ENCODE assay signal across 9 cellular contexts in the genomic region with DNA sequence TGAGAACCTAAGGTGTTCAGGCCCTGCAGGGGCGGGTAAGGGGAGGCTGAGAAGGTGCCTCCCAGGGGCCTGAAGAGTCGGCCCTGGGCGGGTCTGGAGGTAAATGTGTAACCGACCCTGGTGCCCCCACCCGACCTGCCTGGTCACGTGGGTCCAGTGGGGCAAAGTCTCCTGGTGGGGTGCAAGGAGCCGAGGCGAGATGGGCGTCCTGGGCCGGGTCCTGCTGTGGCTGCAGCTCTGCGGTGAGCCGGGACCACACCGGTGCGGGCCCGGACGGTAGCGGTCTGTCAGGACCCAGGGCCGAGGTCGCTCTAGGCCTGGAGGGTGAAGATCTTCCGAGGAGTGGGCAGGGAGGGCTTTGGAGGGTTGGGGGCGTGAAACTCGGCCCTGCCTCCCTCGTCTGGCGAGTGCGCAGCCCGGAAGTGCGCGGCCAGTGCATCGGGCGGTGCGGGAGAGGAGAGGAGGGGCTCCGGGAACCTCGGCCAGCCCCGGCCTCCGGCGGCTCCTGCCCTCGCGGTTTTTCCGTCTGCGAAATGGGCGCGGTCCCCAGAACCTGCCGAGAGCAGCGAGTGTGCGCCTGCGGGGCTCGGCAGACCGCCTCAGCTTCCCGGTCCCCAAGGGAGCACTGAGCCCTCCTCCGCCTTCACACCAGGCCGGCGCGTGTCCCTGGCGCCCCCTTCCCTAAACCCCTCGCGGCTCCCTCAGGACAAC. TPM values are rescaled to one million over a fixed set of nuclear protein-coding genes. Genes with fewer than 3 reads are reported as not detected.
DNase-seq lines count a peak whose midpoint lies in the region; ATAC-seq and TF ChIP-seq lines count a peak whose summit lies in the region.
"Had no signal": no experiment of that assay in that cellular context is flagged by ENCODE, and none has a peak within 500 bp of the region (broad histone marks: within the 10 kb centered on the region; RNA-seq: fewer than 3 reads in every experiment).

A gene (plus strand): TSS at position 174 of the 711 bp plus-strand sequence. CDS start 26 bp downstream, at position 200.

- no peaks in the 10 kb centered on the region for H4K20me1 ChIP-seq in OCI-LY1 (ENCODE audit: insufficient read depth, low read length)

- H3K9me3 ChIP-seq in OCI-LY1 (ENCODE audit: low read length) = no peaks in the 10 kb centered on the region
- H3K9me3 ChIP-seq in esophagus muscularis mucosa = no peaks in the 10 kb centered on the region
- peaks cover 14% of the 10 kb centered on the region for H3K9me3 ChIP-seq in trophoblast cell (ENCODE audit: insufficient read depth, low read depth, low read length)

- H3K4ac ChIP-seq in trophoblast cell (ENCODE audit: low read depth, low read length) = no peak within 1 kb of the TSS

- H3K27ac ChIP-seq in OCI-LY1 (ENCODE audit: low read depth, low read length, poor library complexity, severe bottlenecking) (no peak within 1 kb of the TSS), esophagus muscularis mucosa (replicated peaks in 1 of 4) (no peak within 1 kb of the TSS), trophoblast cell (ENCODE audit: low read depth, low read length) (no peak within 1 kb of the TSS)

- H3K9me2 ChIP-seq in OCI-LY1 (ENCODE audit: low read depth, low read length) = no peaks in the 10 kb centered on the region

- H3K4me1 ChIP-seq in OCI-LY1 (ENCODE audit: insufficient read depth, low read length, severe bottlenecking) (peaks cover 19% of the 10 kb centered on the region), esophagus muscularis mucosa (peaks cover 12 to 18% (median 17%) of the 10 kb centered on the region in 4 donors), trophoblast cell (ENCODE audit: control insufficient read depth in 1 of 2, insufficient read depth in 2 of 2, low read length in 2 of 2) (peaks cover 2 to 3% of the 10 kb centered on the region in 2 experiments)

- TF ChIP-seq CTCF in OCI-LY1 (IDR thresholded peaks at IDR 0.05; ENCODE audit: low read length) (no peak), esophagus muscularis mucosa (IDR thresholded peaks at IDR 0.05) (no peak)

- H3K27me3 ChIP-seq in OCI-LY1 (ENCODE audit: insufficient read depth, low read length) (no peaks in the 10 kb centered on the region), esophagus muscularis mucosa (peaks cover 0 to 55% (median 22%) of the 10 kb centered on the region in 4 donors), trophoblast cell (ENCODE audit: insufficient read depth, low read length) (peaks cover 4% of the 10 kb centered on the region)

- H3K9ac ChIP-seq in OCI-LY1 (ENCODE audit: low read length) = peak within 1 kb of the TSS; percentile 33; the same call in 1 of the 2 replicates
- H3K9ac ChIP-seq in trophoblast cell (ENCODE audit: low read length) = no peak within 1 kb of the TSS

- H3K36me3 ChIP-seq in OCI-LY1 (ENCODE audit: insufficient read depth, low read length) (no peaks in the 10 kb centered on the region; the same call in 1 of the 2 replicates), esophagus muscularis mucosa (no peaks in the 10 kb centered on the region), trophoblast cell (ENCODE audit: control insufficient read depth in 1 of 2, insufficient read depth in 2 of 2, low read length in 2 of 2) (no peaks in the 10 kb centered on the region)

- no peak within 1 kb of the TSS for H3K23ac ChIP-seq in trophoblast cell (ENCODE audit: low read length)

- H3F3A ChIP-seq in OCI-LY1 (ENCODE audit: insufficient read depth, low read length) = no peaks in the 10 kb centered on the region

- H4K12ac ChIP-seq in trophoblast cell (ENCODE audit: low read depth, low read length) = no peak within 1 kb of the TSS

- no peaks in the 10 kb centered on the region for H3K79me1 ChIP-seq in trophoblast cell (ENCODE audit: low read length)

- ATAC-seq in GM21825 (IDR thresholded peaks at IDR 0.05; ENCODE audit: unreplicated experiment) = no peak
- ATAC-seq in GM18517 (IDR thresholded peaks at IDR 0.05; ENCODE audit: unreplicated experiment) = no peak

- H3K4me3 ChIP-seq in OCI-LY1 (ENCODE audit: low read depth, low read length, poor library complexity, severe bottlenecking) (peak within 1 kb of the TSS; percentile 50), esophagus muscularis mucosa (peak within 1 kb of the TSS; percentile 27 to 44 (median 32)), trophoblast cell (ENCODE audit: low read depth, low read length) (no peak within 1 kb of the TSS)

- H2AK5ac ChIP-seq in trophoblast cell (ENCODE audit: low read length) = no peak within 1 kb of the TSS

- TF ChIP-seq EP300 in esophagus muscularis mucosa (IDR thresholded peaks at IDR 0.05) = no peak

- H4K8ac ChIP-seq in trophoblast cell (ENCODE audit: low read depth, low read length) = no peak within 1 kb of the TSS

- DNase-seq in Daoy (ENCODE audit: low read depth) = peak; percentile 44
- DNase-seq in esophagus muscularis mucosa (ENCODE audit: extremely low spot score) = no peak
- DNase-seq in trophoblast cell = peak; percentile 42 to 63
- no peak for DNase-seq in RKO (ENCODE audit: low spot score)
- no peak for DNase-seq in DMS114 treated with DMSO at 0.1 percent for 48 hours (lab: John Stamatoyannopoulos, UW; ENCODE audit: unreplicated experiment)
- DNase-seq: erythroblast had no signal

- peak within 1 kb of the TSS; percentile 50 for H3K4me2 ChIP-seq in OCI-LY1 (ENCODE audit: low read length)
- no peak within 1 kb of the TSS for H3K4me2 ChIP-seq in trophoblast cell (ENCODE audit: low read length)

- H3K79me2 ChIP-seq in OCI-LY1 (ENCODE audit: insufficient read depth, low read length) (no peaks in the 10 kb centered on the region), trophoblast cell (ENCODE audit: control insufficient read depth, insufficient read depth, low read length, poor library complexity) (no peaks in the 10 kb centered on the region)

- H4K91ac ChIP-seq in trophoblast cell (ENCODE audit: low read depth, low read length) = no peak within 1 kb of the TSS

- no peak for TF ChIP-seq POLR2A in esophagus muscularis mucosa (IDR thresholded peaks at IDR 0.05; ENCODE audit: low read depth)

- no peak within 1 kb of the TSS for H2BK5ac ChIP-seq in trophoblast cell (ENCODE audit: low read depth, low read length, poor library complexity)

- intact Hi-C loops in esophagus muscularis mucosa (cut with DNase I) = no loop called here

- H2AFZ ChIP-seq in OCI-LY1 (ENCODE audit: low read length) (no peak within 1 kb of the TSS), trophoblast cell (ENCODE audit: insufficient read depth, low read length, poor library complexity) (no peak within 1 kb of the TSS)

- no peak within 1 kb of the TSS for H3K14ac ChIP-seq in trophoblast cell (ENCODE audit: low read length)

- H2BK120ac ChIP-seq in trophoblast cell (ENCODE audit: insufficient read depth, low read length, poor library complexity) = no peak within 1 kb of the TSS

- no peak within 1 kb of the TSS for H2BK12ac ChIP-seq in trophoblast cell (ENCODE audit: low read length)

- 6% methylated on average over 35 of the region's 56 CpGs for WGBS in esophagus muscularis mucosa
- no CpG with 5 or more reads among the region's 56 CpGs for WGBS in trophoblast cell (ENCODE audit: extremely low coverage, insufficient coverage, insufficient read length)

- no peak within 1 kb of the TSS for H3K18ac ChIP-seq in trophoblast cell (ENCODE audit: low read length)

RNA-seq across cellular contexts. Expression of the gene that starts here (rescaled TPM):
- total RNA-seq in Daoy (2014; rRNA removed; shearing (Covaris generic)) = 0.40 TPM in 1 of 2 replicates, not detected in the other
- under 1 TPM in 2 of 4 donors, not detected in 2; 0.11 to 0.32 TPM for total RNA-seq in esophagus muscularis mucosa
- 0.66 and 0.89 TPM in 2 replicates for polyA plus RNA-seq in trophoblast cell (2013)

Comparison
In these comparisons a context has a peak if more than half of its experiments do, and no peak if none do; other contexts are left out.
1. Peak in DNase-seq in Daoy; RNA of the gene not detected or under 1 TPM.
2. DNase-seq: peak in trophoblast cell (2 of 2); none in esophagus muscularis mucosa (single experiment), RKO (single experiment) and DMS114 treated with DMSO at 0.1 percent for 48 hours (single experiment).